In the genomic region with DNA sequence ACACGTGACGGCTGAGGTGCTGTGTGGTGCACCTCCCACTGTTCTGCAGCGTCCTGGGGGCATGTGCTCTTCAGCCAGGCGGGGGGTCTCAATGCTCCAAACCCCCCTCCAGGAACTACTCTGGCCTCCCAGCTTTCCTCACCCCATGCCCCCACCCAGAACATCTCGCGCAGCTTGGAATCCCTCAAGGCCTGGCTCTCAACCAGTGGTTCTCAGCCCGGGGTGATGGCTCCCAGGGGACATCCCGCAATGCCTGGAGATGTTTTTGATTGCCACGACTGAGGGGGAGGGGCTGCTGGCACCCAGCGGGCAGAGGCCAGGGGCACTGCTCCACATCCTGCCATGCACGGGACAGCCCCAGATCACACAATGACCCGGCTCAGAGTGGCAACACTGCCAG, we compare ENCODE assay signal across 14 cellular contexts.
"Had no signal": no experiment of that assay in that cellular context is flagged by ENCODE, and none has a peak within 500 bp of the region (broad histone marks: within the 10 kb centered on the region; RNA-seq: fewer than 3 reads in every experiment).

No MANE protein-coding gene starts in this region.

- ATAC-seq: activated CD8-positive, alpha-beta memory T cell treated with anti-CD3 and anti-CD28 coated beads, Interleukin-2, amount 10 ng/mL, durations not matched to agents 7 days and 5 days; activated naive CD8-positive, alpha-beta T cell treated with anti-CD3 and anti-CD28 coated beads, Interleukin-2, amount 50 U/mL, for 24 hours; naive thymus-derived CD8-positive, alpha-beta T cell; stimulated activated memory B cell treated with anti-CD40 and anti-IgM and Interleukin-4, amounts not matched to agents 10 μg/mL and 1 μg/mL and 100 μg/mL, for 72 hours had no signal

- H3K27ac ChIP-seq: ascending aorta, neutrophil, WERI-Rb-1 had no signal

- H3K27me3 ChIP-seq: ascending aorta, neutrophil, transverse colon had no signal

- H3K36me3 Mint-ChIP-seq: activated CD4-positive, alpha-beta memory T cell treated with anti-CD3 and anti-CD28 coated beads for 36 hours; activated CD8-positive, alpha-beta memory T cell treated with anti-CD3 and anti-CD28 coated beads, Interleukin-2, amount 10 ng/mL, durations not matched to agents 7 days and 5 days; stimulated activated memory B cell treated with anti-CD40 and anti-IgM and Interleukin-4, amounts not matched to agents 10 μg/mL and 1 μg/mL and 100 μg/mL, for 72 hours had no signal

- DNase-seq: activated CD4-positive, alpha-beta memory T cell treated with anti-CD3 and anti-CD28 coated beads for 36 hours; activated CD8-positive, alpha-beta memory T cell treated with anti-CD3 and anti-CD28 coated beads, Interleukin-2, amount 10 ng/mL, durations not matched to agents 7 days and 5 days; activated naive CD4-positive, alpha-beta T cell treated with anti-CD3 and anti-CD28 coated beads for 36 hours; activated naive CD8-positive, alpha-beta T cell treated with anti-CD3 and anti-CD28 coated beads, Interleukin-2, amount 50 U/mL, for 24 hours; activated T-cell treated with anti-CD3 and anti-CD28 coated beads, Interleukin-2, amount 50 U/mL, for 1 hour; erythroblast; naive thymus-derived CD8-positive, alpha-beta T cell; transverse colon; WERI-Rb-1 had no signal

- H3K27me3 Mint-ChIP-seq: activated CD8-positive, alpha-beta memory T cell treated with anti-CD3 and anti-CD28 coated beads, Interleukin-2, amount 10 ng/mL, durations not matched to agents 7 days and 5 days; stimulated activated memory B cell treated with anti-CD40 and anti-IgM and Interleukin-4, amounts not matched to agents 10 μg/mL and 1 μg/mL and 100 μg/mL, for 72 hours had no signal

- H3K4me3 ChIP-seq: ascending aorta, transverse colon had no signal

- H3K4me1 ChIP-seq: ascending aorta had no signal

- H3K4me1 Mint-ChIP-seq: activated CD8-positive, alpha-beta memory T cell treated with anti-CD3 and anti-CD28 coated beads, Interleukin-2, amount 10 ng/mL, durations not matched to agents 7 days and 5 days had no signal

- H3K36me3 ChIP-seq: ascending aorta, neutrophil, transverse colon had no signal

- H3K4me3 Mint-ChIP-seq: activated CD4-positive, alpha-beta memory T cell treated with anti-CD3 and anti-CD28 coated beads for 36 hours; activated CD8-positive, alpha-beta memory T cell treated with anti-CD3 and anti-CD28 coated beads, Interleukin-2, amount 10 ng/mL, durations not matched to agents 7 days and 5 days; activated naive CD4-positive, alpha-beta T cell treated with anti-CD3 and anti-CD28 coated beads for 36 hours; activated naive CD8-positive, alpha-beta T cell treated with anti-CD3 and anti-CD28 coated beads, Interleukin-2, amount 50 U/mL, for 24 hours; naive thymus-derived CD8-positive, alpha-beta T cell; stimulated activated memory B cell treated with anti-CD40 and anti-IgM and Interleukin-4, amounts not matched to agents 10 μg/mL and 1 μg/mL and 100 μg/mL, for 72 hours; T-helper 1 cell treated with Interleukin-12 subunit alpha and Interleukin-12 subunit beta and Interleukin-4 antibody, amounts not matched to agents 30 μg/mL and 1 μg/mL, for 36 hours had no signal

- H3K27ac Mint-ChIP-seq: activated CD4-positive, alpha-beta memory T cell treated with anti-CD3 and anti-CD28 coated beads for 36 hours; activated CD8-positive, alpha-beta memory T cell treated with anti-CD3 and anti-CD28 coated beads, Interleukin-2, amount 10 ng/mL, durations not matched to agents 7 days and 5 days; activated naive CD4-positive, alpha-beta T cell treated with anti-CD3 and anti-CD28 coated beads for 36 hours; activated naive CD8-positive, alpha-beta T cell treated with anti-CD3 and anti-CD28 coated beads, Interleukin-2, amount 50 U/mL, for 24 hours; activated T-helper 2 cell treated with anti-CD3 and anti-CD28 coated beads, Interferon-gamma antibody, Interleukin-2, Interleukin-4, amounts not matched to agents 10 μg/mL and 5 μg/mL and 100 μg/mL, durations not matched to agents 14 hours and 24 hours and 36 hours; stimulated activated memory B cell treated with anti-CD40 and anti-IgM and Interleukin-4, amounts not matched to agents 10 μg/mL and 1 μg/mL and 100 μg/mL, for 72 hours; T-helper 1 cell treated with Interleukin-12 subunit alpha and Interleukin-12 subunit beta and Interleukin-4 antibody, amounts not matched to agents 30 μg/mL and 1 μg/mL, for 36 hours had no signal

- H3K9me3 ChIP-seq: ascending aorta, neutrophil, transverse colon had no signal

- H3K9me3 Mint-ChIP-seq: activated CD4-positive, alpha-beta memory T cell treated with anti-CD3 and anti-CD28 coated beads for 36 hours; activated naive CD8-positive, alpha-beta T cell treated with anti-CD3 and anti-CD28 coated beads, Interleukin-2, amount 50 U/mL, for 24 hours; activated T-helper 2 cell treated with anti-CD3 and anti-CD28 coated beads, Interferon-gamma antibody, Interleukin-2, Interleukin-4, amounts not matched to agents 10 μg/mL and 5 μg/mL and 100 μg/mL, durations not matched to agents 14 hours and 24 hours and 36 hours; stimulated activated memory B cell treated with anti-CD40 and anti-IgM and Interleukin-4, amounts not matched to agents 10 μg/mL and 1 μg/mL and 100 μg/mL, for 72 hours; T-helper 1 cell treated with Interleukin-12 subunit alpha and Interleukin-12 subunit beta and Interleukin-4 antibody, amounts not matched to agents 30 μg/mL and 1 μg/mL, for 36 hours had no signal
